Comparison of ENCODE assay signal across 1 cellular context in genomic region chr20:37567671-37568588, GRCh38.
TF ChIP-seq lines count a peak whose summit lies in the region.

No MANE protein-coding gene starts in this region.

TF ChIP-seq in HepG2, 621 proteins besides CTCF, POLR2A, EP300 and RAD21:
- TF ChIP-seq SP140L (CRISPR knock-in tag; IDR thresholded peaks at IDR 0.05; ENCODE audit: borderline replicate concordance), result no peak
- TF ChIP-seq ZNF570 (CRISPR knock-in tag; IDR thresholded peaks at IDR 0.05; ENCODE audit: borderline replicate concordance), result no peak
- peak; percentile 74; the same call in 1 of the 2 replicates for TF ChIP-seq ZNF281 (CRISPR knock-in tag; IDR thresholded peaks at IDR 0.05; ENCODE audit: borderline replicate concordance)
- no peak for TF ChIP-seq ZNF431 (CRISPR knock-in tag; IDR thresholded peaks at IDR 0.05; ENCODE audit: borderline replicate concordance, low read depth)
- TF ChIP-seq ZNF550 (CRISPR knock-in tag; IDR thresholded peaks at IDR 0.05; ENCODE audit: borderline replicate concordance), result no peak
- TF ChIP-seq XRCC5 (optimal IDR thresholded peaks at IDR 0.05; ENCODE audit: low read length), result no peak
- no peak for TF ChIP-seq BRD4 (CRISPR knock-in tag; IDR thresholded peaks at IDR 0.05)
- no peak for TF ChIP-seq NR2C2 (CRISPR knock-in tag; IDR thresholded peaks at IDR 0.05; ENCODE audit: borderline replicate concordance)
- no peak for TF ChIP-seq RORA (CRISPR knock-in tag; IDR thresholded peaks at IDR 0.05)
- no peak for TF ChIP-seq KMT2A (CRISPR knock-in tag; IDR thresholded peaks at IDR 0.05)
- TF ChIP-seq ZNF598 (CRISPR knock-in tag; IDR thresholded peaks at IDR 0.05; ENCODE audit: borderline replicate concordance), result no peak
- peak; percentile 57; the same call in 1 of the 2 replicates for TF ChIP-seq TFDP2 (CRISPR knock-in tag; IDR thresholded peaks at IDR 0.05)
- TF ChIP-seq SIX4 (CRISPR knock-in tag; IDR thresholded peaks at IDR 0.05), result peak; percentile 96
- peak; percentile 15; the same call in 1 of the 2 replicates for TF ChIP-seq TFDP1 (CRISPR knock-in tag; IDR thresholded peaks at IDR 0.05; ENCODE audit: borderline replicate concordance)
- TF ChIP-seq ZNF235 (CRISPR knock-in tag; IDR thresholded peaks at IDR 0.05; ENCODE audit: borderline replicate concordance), result no peak
- no peak for TF ChIP-seq ZNF710 (CRISPR knock-in tag; IDR thresholded peaks at IDR 0.05; ENCODE audit: borderline replicate concordance)
- TF ChIP-seq ZNF768 (CRISPR knock-in tag; IDR thresholded peaks at IDR 0.05), result no peak
- no peak for TF ChIP-seq AKAP8 (CRISPR knock-in tag; IDR thresholded peaks at IDR 0.05)
- no peak for TF ChIP-seq HMGXB3 (CRISPR knock-in tag; IDR thresholded peaks at IDR 0.05; ENCODE audit: borderline replicate concordance)
- no peak for TF ChIP-seq MTA1 (CRISPR knock-in tag; IDR thresholded peaks at IDR 0.05; ENCODE audit: borderline replicate concordance)
- TF ChIP-seq ZNF556 (CRISPR knock-in tag; IDR thresholded peaks at IDR 0.05; ENCODE audit: borderline replicate concordance), result no peak
- TF ChIP-seq ZBTB2 (CRISPR knock-in tag; IDR thresholded peaks at IDR 0.05; ENCODE audit: low read depth), result no peak
- TF ChIP-seq ZNF569 (CRISPR knock-in tag; IDR thresholded peaks at IDR 0.05; ENCODE audit: borderline replicate concordance), result no peak
- no peak for TF ChIP-seq SUZ12 (IDR thresholded peaks at IDR 0.05; ENCODE audit: low read depth, low read length)
- peak; percentile 59; the same call in 1 of the 2 replicates for TF ChIP-seq TCF7 (IDR thresholded peaks at IDR 0.05; ENCODE audit: low read depth)
- no peak for TF ChIP-seq ZNF713 (CRISPR knock-in tag; IDR thresholded peaks at IDR 0.05)
- no peak for TF ChIP-seq NFIC (IDR thresholded peaks at IDR 0.05; ENCODE audit: low read length)
- no peak for TF ChIP-seq SYNCRIP (IDR thresholded peaks at IDR 0.05; ENCODE audit: insufficient read depth, low read depth, low read length)
- no peak for TF ChIP-seq POLR2AphosphoS2 (IDR thresholded peaks at IDR 0.05; ENCODE audit: low read depth, low read length)
- TF ChIP-seq PATZ1 (CRISPR knock-in tag; IDR thresholded peaks at IDR 0.05), result 0 out of 2 replicates have a peak, but pooled peaks have one; percentile 28
- TF ChIP-seq MYC (CRISPR knock-in tag; IDR thresholded peaks at IDR 0.05; ENCODE audit: borderline replicate concordance), result no peak
- TF ChIP-seq MEIS2 (CRISPR knock-in tag; IDR thresholded peaks at IDR 0.05), result no peak
- TF ChIP-seq MTA3 (CRISPR knock-in tag; IDR thresholded peaks at IDR 0.05), result no peak
- no peak for TF ChIP-seq TMF1 (CRISPR knock-in tag; IDR thresholded peaks at IDR 0.05; ENCODE audit: low read depth)
- no peak for TF ChIP-seq SNAPC4 (CRISPR knock-in tag; IDR thresholded peaks at IDR 0.05)
- TF ChIP-seq YY1 (IDR thresholded peaks at IDR 0.05; ENCODE audit: insufficient read depth, insufficient replicate concordance, low read depth, low read length), result no peak
